ENCODE assay signal across 8 cellular contexts in genomic region chr12:12723681-12724420, GRCh38. TPM values are rescaled to one million over a fixed set of nuclear protein-coding genes. Genes with fewer than 3 reads are reported as not detected.
DNase-seq lines count a peak whose midpoint lies in the region; ATAC-seq and TF ChIP-seq lines count a peak whose summit lies in the region.

No MANE protein-coding gene starts in this region.

- no peaks in the 10 kb centered on the region for H4K20me1 ChIP-seq in fibroblast of lung (ENCODE audit: control insufficient read depth, extremely low read depth, insufficient read depth, low read length)

- peak overlapping the region; percentile 86 for H3K4me2 ChIP-seq in fibroblast of lung (ENCODE audit: extremely low read depth, insufficient read depth, low read length)

- H3K4me3 Mint-ChIP-seq in activated T-cell treated with anti-CD3 and anti-CD28 coated beads, Interleukin-2, amount 50 U/mL, for 4 hours = peak overlapping the region; percentile 87
- H3K4me3 Mint-ChIP-seq in nephron progenitor cell = peak overlapping the region; percentile 84

- H3K36me3 Mint-ChIP-seq in activated T-cell treated with anti-CD3 and anti-CD28 coated beads, Interleukin-2, amount 50 U/mL, for 4 hours (ENCODE audit: insufficient read depth) = peaks cover 23% of the 10 kb centered on the region
- peaks cover 36% of the 10 kb centered on the region for H3K36me3 Mint-ChIP-seq in nephron progenitor cell (ENCODE audit: low read depth)

- H3K27me3 ChIP-seq in MG63 = no peaks in the 10 kb centered on the region
- H3K27me3 ChIP-seq in fibroblast of lung (ENCODE audit: control insufficient read depth, insufficient read depth, low read length) = no peaks in the 10 kb centered on the region
- H3K27me3 ChIP-seq in aorta (ENCODE audit: control insufficient read depth in 1 of 2, insufficient read depth in 2 of 2, low read length in 1 of 2) = no peaks in the 10 kb centered on the region

- DNase-seq in DMS53 treated with DMSO at 0.1 percent for 48 hours (lab: John Stamatoyannopoulos, UW; ENCODE audit: unreplicated experiment) = peak; percentile 35
- peak; percentile 23 for DNase-seq in MG63
- DNase-seq in activated T-cell treated with anti-CD3 and anti-CD28 coated beads, Interleukin-2, amount 50 U/mL, for 4 hours = peak; percentile 26
- DNase-seq in fibroblast of lung (ENCODE audit: low read depth in 2 of 2) = peak; percentile 24 to 39
- DNase-seq in nephron progenitor cell = peak; percentile 65
- DNase-seq in aorta = peak; percentile 72 to 85
- DNase-seq in HuH-7 (ENCODE audit: low spot score) = no peak

- H2AFZ ChIP-seq in fibroblast of lung (ENCODE audit: low read length) = no peak overlapping the region

- no peaks in the 10 kb centered on the region for H3K27me3 Mint-ChIP-seq in activated T-cell treated with anti-CD3 and anti-CD28 coated beads, Interleukin-2, amount 50 U/mL, for 4 hours (ENCODE audit: low read depth)
- peaks cover 18% of the 10 kb centered on the region for H3K27me3 Mint-ChIP-seq in nephron progenitor cell (ENCODE audit: low read depth, poor library complexity)

- H3K27ac ChIP-seq in fibroblast of lung (ENCODE audit: insufficient read depth, low read length) (peak overlapping the region; percentile 92), aorta (ENCODE audit: low read depth in 1 of 2, low read length in 2 of 2) (peak overlapping the region; percentile 62 to 73)

- H3K27ac Mint-ChIP-seq in nephron progenitor cell = peak overlapping the region; percentile 64

- peak overlapping the region; percentile 86 for H3K9ac ChIP-seq in fibroblast of lung (ENCODE audit: insufficient read depth, low read length)

- ATAC-seq in activated T-cell treated with anti-CD3 and anti-CD28 coated beads, Interleukin-2, amount 50 U/mL, for 4 hours = peak; percentile 19 to 22
- ATAC-seq in aorta (ENCODE audit: low FRiP score) (peak; percentile 37), HG03108 (IDR thresholded peaks at IDR 0.05; ENCODE audit: unreplicated experiment) (no peak)

- H3K9me3 ChIP-seq in MG63 (no peaks in the 10 kb centered on the region), fibroblast of lung (ENCODE audit: control insufficient read depth, insufficient read depth, low read depth, low read length) (no peaks in the 10 kb centered on the region), aorta (ENCODE audit: control insufficient read depth, low read length) (no peaks in the 10 kb centered on the region)

- no peaks in the 10 kb centered on the region for H3K9me3 Mint-ChIP-seq in activated T-cell treated with anti-CD3 and anti-CD28 coated beads, Interleukin-2, amount 50 U/mL, for 4 hours
- H3K9me3 Mint-ChIP-seq in nephron progenitor cell = no peaks in the 10 kb centered on the region

- peaks cover 50% of the 10 kb centered on the region for H3K36me3 ChIP-seq in MG63
- peaks cover 6% of the 10 kb centered on the region for H3K36me3 ChIP-seq in fibroblast of lung (ENCODE audit: control insufficient read depth, insufficient read depth, low read length)
- no peaks in the 10 kb centered on the region for H3K36me3 ChIP-seq in aorta (ENCODE audit: control insufficient read depth in 1 of 2, insufficient read depth in 2 of 2, low read length in 1 of 2)

- WGBS in aorta, 2 donors = 0% methylated on average over 87 to 89 of the region's 89 CpGs

- peak overlapping the region; percentile 87 for H3K4me3 ChIP-seq in MG63
- H3K4me3 ChIP-seq in fibroblast of lung (replicated peaks in 1 of 4; ENCODE audit: control extremely low read depth in 1 of 4, insufficient read depth in 1 of 4, low read depth in 3 of 4, low read length in 4 of 4) = peak overlapping the region; percentile 57 to 97 (median 76)
- peak overlapping the region; percentile 47 to 96 for H3K4me3 ChIP-seq in aorta (ENCODE audit: low read length in 2 of 2)

- peaks cover 72% of the 10 kb centered on the region for H3K79me2 ChIP-seq in fibroblast of lung (ENCODE audit: control insufficient read depth, insufficient read depth, low read length)

- intact Hi-C loops in aorta (cut with DNase I) = loop anchor here in 1 of 2 donors (10.0 kb wide), 3 partner anchors 61 to 381 kb away; partner anchors contain the start of genes APOLD1 and GSG1

- peaks cover 54% of the 10 kb centered on the region for H3K4me1 Mint-ChIP-seq in activated T-cell treated with anti-CD3 and anti-CD28 coated beads, Interleukin-2, amount 50 U/mL, for 4 hours (ENCODE audit: low read depth)
- H3K4me1 Mint-ChIP-seq in nephron progenitor cell = peaks cover 73% of the 10 kb centered on the region

- TF ChIP-seq CTCF in fibroblast of lung (conservative IDR thresholded peaks at IDR 0.05 in 1 of 2, IDR thresholded peaks at IDR 0.05 in 1 of 2; ENCODE audit: low read depth in 1 of 2, low read length in 2 of 2) (no peak), nephron progenitor cell (IDR thresholded peaks at IDR 0.05) (no peak)

- H3K4me1 ChIP-seq in fibroblast of lung (ENCODE audit: control insufficient read depth, extremely low read depth, insufficient read depth, low read length) = no peaks in the 10 kb centered on the region
- H3K4me1 ChIP-seq in aorta (ENCODE audit: control insufficient read depth in 1 of 2, insufficient read depth in 2 of 2, low read length in 2 of 2) = no peaks in the 10 kb centered on the region

RNA-seq across cellular contexts. Expression of gene CDKN1B, which starts 6.7 kb away (rescaled TPM):
- 35.1 and 57.9 TPM in 2 replicates for total RNA-seq in MG63 (2014; rRNA removed; shearing (Covaris generic); ENCODE audit: low replicate concordance)
- total RNA-seq in activated T-cell treated with anti-CD3 and anti-CD28 coated beads, Interleukin-2, amount 50 U/mL, for 4 hours = 10 to 100 TPM; 15.6 to 27.7 (median 24.5) TPM
- total RNA-seq in fibroblast of lung (50.9 and 58.0 TPM in 2 replicates), aorta (10 to 100 TPM; 40.3 to 56.0 TPM)
- polyA plus RNA-seq in fibroblast of lung (12.6 and 21.4 TPM in 2 replicates), aorta (10 to 100 TPM; 47.6 to 64.3 TPM)
- polyA plus RNA-seq in fibroblast of lung (2012) = 16.7 and 28.0 TPM in 2 replicates
- polyA minus RNA-seq in fibroblast of lung (ENCODE audit: low replicate concordance) = 0.89 and 2.8 TPM in 2 replicates

RNA-seq across cellular contexts. Expression of gene GPR19, which starts 27.9 kb away (rescaled TPM):
- total RNA-seq in MG63 (2014; rRNA removed; shearing (Covaris generic); ENCODE audit: low replicate concordance) = 0.59 TPM in 1 of 2 replicates, not detected in the other
- total RNA-seq in activated T-cell treated with anti-CD3 and anti-CD28 coated beads, Interleukin-2, amount 50 U/mL, for 4 hours = 1 to 10 TPM; 1.3 to 2.4 (median 1.3) TPM
- total RNA-seq in fibroblast of lung = not detected in 2 replicates
- 0.24 and 0.35 TPM in 2 replicates for polyA plus RNA-seq in fibroblast of lung
- 0.20 and 0.36 TPM in 2 replicates for polyA plus RNA-seq in fibroblast of lung (2012)
- not detected in 2 replicates for polyA minus RNA-seq in fibroblast of lung (ENCODE audit: low replicate concordance)
- total RNA-seq in aorta = under 1 TPM in 1 of 2 donors, not detected in 1; 0.36 TPM
- polyA plus RNA-seq in aorta = under 1 TPM in 1 of 2 donors, not detected in 1; 0.18 TPM
